ENCODE assay signal across 1 cellular context in the genomic region with DNA sequence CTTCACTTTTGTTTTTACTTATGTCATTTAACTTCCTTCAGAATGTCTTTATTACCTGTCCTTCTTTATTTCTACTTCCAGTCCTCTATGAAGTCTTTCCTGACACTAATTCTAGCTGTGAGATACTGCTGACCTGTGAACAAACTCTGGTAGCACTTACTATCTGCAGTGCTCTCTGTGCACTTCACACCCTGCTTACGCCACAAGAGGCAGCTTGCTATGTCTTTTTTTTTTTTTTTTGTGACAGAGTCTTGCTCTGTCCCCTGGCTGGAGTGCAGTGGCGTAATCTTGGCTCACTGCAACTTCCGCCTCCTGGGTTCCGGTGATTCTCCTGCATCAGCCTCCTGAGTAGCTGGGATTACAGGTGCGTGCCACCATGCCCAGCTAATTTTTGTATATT.
TF ChIP-seq lines count a peak whose summit lies in the region.

No MANE protein-coding gene starts in this region.

TF ChIP-seq in HepG2, 621 proteins besides CTCF, POLR2A, EP300 and RAD21 (continued from another document and continues in another):
- TF ChIP-seq, protein P1, sequence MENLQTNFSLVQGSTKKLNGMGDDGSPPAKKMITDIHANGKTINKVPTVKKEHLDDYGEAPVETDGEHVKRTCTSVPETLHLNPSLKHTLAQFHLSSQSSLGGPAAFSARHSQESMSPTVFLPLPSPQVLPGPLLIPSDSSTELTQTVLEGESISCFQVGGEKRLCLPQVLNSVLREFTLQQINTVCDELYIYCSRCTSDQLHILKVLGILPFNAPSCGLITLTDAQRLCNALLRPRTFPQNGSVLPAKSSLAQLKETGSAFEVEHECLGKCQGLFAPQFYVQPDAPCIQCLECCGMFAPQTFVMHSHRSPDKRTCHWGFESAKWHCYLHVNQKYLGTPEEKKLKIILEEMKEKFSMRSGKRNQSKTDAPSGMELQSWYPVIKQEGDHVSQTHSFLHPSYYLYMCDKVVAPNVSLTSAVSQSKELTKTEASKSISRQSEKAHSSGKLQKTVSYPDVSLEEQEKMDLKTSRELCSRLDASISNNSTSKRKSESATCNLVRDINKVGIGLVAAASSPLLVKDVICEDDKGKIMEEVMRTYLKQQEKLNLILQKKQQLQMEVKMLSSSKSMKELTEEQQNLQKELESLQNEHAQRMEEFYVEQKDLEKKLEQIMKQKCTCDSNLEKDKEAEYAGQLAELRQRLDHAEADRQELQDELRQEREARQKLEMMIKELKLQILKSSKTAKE (CRISPR knock-in tag; IDR thresholded peaks at IDR 0.05; ENCODE audit: borderline replicate concordance) = no peak
- TF ChIP-seq ZKSCAN1 (IDR thresholded peaks at IDR 0.05; ENCODE audit: low read length) (no peak), ZNF3 (CRISPR knock-in tag; IDR thresholded peaks at IDR 0.05) (no peak), ZNF703 (CRISPR knock-in tag; IDR thresholded peaks at IDR 0.05; ENCODE audit: borderline replicate concordance) (no peak), SRSF4 (IDR thresholded peaks at IDR 0.05; ENCODE audit: low read depth, low read length, poor library complexity, severe bottlenecking) (no peak), CHD4 (IDR thresholded peaks at IDR 0.05; ENCODE audit: borderline replicate concordance, low read length) (peak; percentile 30; the same call in 1 of the 2 replicates), PCBP2 (optimal IDR thresholded peaks at IDR 0.05; ENCODE audit: low read depth, low read length, poor library complexity, severe bottlenecking) (no peak), ZSCAN21 (CRISPR knock-in tag; IDR thresholded peaks at IDR 0.05; ENCODE audit: borderline replicate concordance) (0 out of 2 replicates have a peak, but pooled peaks have one; percentile 39), CCAR2 (optimal IDR thresholded peaks at IDR 0.05; ENCODE audit: low read depth, low read length) (no peak), ZNF792 (CRISPR knock-in tag; IDR thresholded peaks at IDR 0.05) (no peak), ATF7 (IDR thresholded peaks at IDR 0.05) (no peak), ATF7 (CRISPR knock-in tag; IDR thresholded peaks at IDR 0.05) (no peak), ZNF496 (CRISPR knock-in tag; IDR thresholded peaks at IDR 0.05; ENCODE audit: insufficient replicate concordance) (no peak), SP1 (IDR thresholded peaks at IDR 0.05) (no peak), SP1 (CRISPR knock-in tag; IDR thresholded peaks at IDR 0.05) (no peak), TEAD3 (CRISPR knock-in tag; optimal IDR thresholded peaks at IDR 0.05; ENCODE audit: borderline replicate concordance) (peak; percentile 14), STAT5B (CRISPR knock-in tag; IDR thresholded peaks at IDR 0.05) (no peak), TBX3 (IDR thresholded peaks at IDR 0.05; ENCODE audit: borderline replicate concordance) (peak; percentile 52; the same call in 1 of the 2 replicates), KDM5A (IDR thresholded peaks at IDR 0.05; ENCODE audit: borderline replicate concordance, low read length) (no peak), ZNF670 (CRISPR knock-in tag; IDR thresholded peaks at IDR 0.05; ENCODE audit: borderline replicate concordance) (no peak), NR3C1 (CRISPR knock-in tag; IDR thresholded peaks at IDR 0.05) (no peak), MIER3 (CRISPR knock-in tag; IDR thresholded peaks at IDR 0.05; ENCODE audit: borderline replicate concordance) (0 out of 2 replicates have a peak, but pooled peaks have one; percentile 3), POLR2AphosphoS5 (IDR thresholded peaks at IDR 0.05; ENCODE audit: low read depth, low read length) (no peak), ZNF329 (CRISPR knock-in tag; IDR thresholded peaks at IDR 0.05; ENCODE audit: low read depth) (no peak), DNMT1 (CRISPR knock-in tag; IDR thresholded peaks at IDR 0.05) (no peak), MBD4 (IDR thresholded peaks at IDR 0.05; ENCODE audit: borderline replicate concordance, low read length) (no peak), PHF20 (CRISPR knock-in tag; IDR thresholded peaks at IDR 0.05) (no peak), TEAD2 (CRISPR knock-in tag; IDR thresholded peaks at IDR 0.05) (no peak), ELF3 (CRISPR knock-in tag; IDR thresholded peaks at IDR 0.05) (peak; percentile 80), ETV5 (CRISPR knock-in tag; IDR thresholded peaks at IDR 0.05; ENCODE audit: borderline replicate concordance) (peak; percentile 82), SIX4 (CRISPR knock-in tag; IDR thresholded peaks at IDR 0.05) (no peak), ZNF430 (CRISPR knock-in tag; IDR thresholded peaks at IDR 0.05) (no peak), MZF1 (CRISPR knock-in tag; IDR thresholded peaks at IDR 0.05; ENCODE audit: borderline replicate concordance) (no peak), ZNF282 (IDR thresholded peaks at IDR 0.05; ENCODE audit: partially characterized antibody) (no peak), SMAD1 (CRISPR knock-in tag; IDR thresholded peaks at IDR 0.05; ENCODE audit: borderline replicate concordance, low read depth) (no peak), ELF1 (CRISPR knock-in tag; IDR thresholded peaks at IDR 0.05) (no peak)
- TF ChIP-seq, protein P2, sequence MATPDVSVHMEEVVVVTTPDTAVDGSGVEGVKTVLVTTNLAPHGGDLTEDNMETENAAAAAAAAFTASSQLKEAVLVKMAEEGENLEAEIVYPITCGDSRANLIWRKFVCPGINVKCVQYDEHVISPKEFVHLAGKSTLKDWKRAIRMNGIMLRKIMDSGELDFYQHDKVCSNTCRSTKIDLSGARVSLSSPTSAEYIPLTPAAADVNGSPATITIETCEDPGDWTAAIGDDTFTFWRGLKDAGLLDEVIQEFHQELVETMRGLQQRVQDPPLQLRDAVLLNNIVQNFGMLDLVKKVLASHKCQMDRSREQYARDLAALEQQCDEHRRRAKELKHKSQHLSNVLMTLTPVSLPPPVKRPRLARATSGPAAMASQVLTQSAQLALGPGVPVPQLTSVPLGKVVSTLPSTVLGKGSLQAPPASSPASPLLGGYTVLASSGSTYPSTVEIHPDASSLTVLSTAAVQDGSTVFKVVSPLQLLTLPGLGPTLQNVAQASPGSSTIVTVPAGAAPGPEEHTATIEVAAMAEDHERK (CRISPR knock-in tag; IDR thresholded peaks at IDR 0.05; ENCODE audit: low read depth) = no peak
- TF ChIP-seq, protein P3, sequence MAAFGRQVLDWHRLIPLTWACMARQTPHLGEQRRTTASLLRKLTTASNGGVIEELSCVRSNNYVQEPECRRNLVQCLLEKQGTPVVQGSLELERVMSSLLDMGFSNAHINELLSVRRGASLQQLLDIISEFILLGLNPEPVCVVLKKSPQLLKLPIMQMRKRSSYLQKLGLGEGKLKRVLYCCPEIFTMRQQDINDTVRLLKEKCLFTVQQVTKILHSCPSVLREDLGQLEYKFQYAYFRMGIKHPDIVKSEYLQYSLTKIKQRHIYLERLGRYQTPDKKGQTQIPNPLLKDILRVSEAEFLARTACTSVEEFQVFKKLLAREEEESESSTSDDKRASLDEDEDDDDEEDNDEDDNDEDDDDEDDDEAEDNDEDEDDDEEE (CRISPR knock-in tag; IDR thresholded peaks at IDR 0.05) = no peak
- TF ChIP-seq, protein P4, sequence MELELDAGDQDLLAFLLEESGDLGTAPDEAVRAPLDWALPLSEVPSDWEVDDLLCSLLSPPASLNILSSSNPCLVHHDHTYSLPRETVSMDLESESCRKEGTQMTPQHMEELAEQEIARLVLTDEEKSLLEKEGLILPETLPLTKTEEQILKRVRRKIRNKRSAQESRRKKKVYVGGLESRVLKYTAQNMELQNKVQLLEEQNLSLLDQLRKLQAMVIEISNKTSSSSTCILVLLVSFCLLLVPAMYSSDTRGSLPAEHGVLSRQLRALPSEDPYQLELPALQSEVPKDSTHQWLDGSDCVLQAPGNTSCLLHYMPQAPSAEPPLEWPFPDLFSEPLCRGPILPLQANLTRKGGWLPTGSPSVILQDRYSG (CRISPR knock-in tag; IDR thresholded peaks at IDR 0.05) = no peak
- TF ChIP-seq, protein P5, sequence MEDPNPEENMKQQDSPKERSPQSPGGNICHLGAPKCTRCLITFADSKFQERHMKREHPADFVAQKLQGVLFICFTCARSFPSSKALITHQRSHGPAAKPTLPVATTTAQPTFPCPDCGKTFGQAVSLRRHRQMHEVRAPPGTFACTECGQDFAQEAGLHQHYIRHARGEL (CRISPR knock-in tag; IDR thresholded peaks at IDR 0.05) = no peak
- TF ChIP-seq, protein P6, sequence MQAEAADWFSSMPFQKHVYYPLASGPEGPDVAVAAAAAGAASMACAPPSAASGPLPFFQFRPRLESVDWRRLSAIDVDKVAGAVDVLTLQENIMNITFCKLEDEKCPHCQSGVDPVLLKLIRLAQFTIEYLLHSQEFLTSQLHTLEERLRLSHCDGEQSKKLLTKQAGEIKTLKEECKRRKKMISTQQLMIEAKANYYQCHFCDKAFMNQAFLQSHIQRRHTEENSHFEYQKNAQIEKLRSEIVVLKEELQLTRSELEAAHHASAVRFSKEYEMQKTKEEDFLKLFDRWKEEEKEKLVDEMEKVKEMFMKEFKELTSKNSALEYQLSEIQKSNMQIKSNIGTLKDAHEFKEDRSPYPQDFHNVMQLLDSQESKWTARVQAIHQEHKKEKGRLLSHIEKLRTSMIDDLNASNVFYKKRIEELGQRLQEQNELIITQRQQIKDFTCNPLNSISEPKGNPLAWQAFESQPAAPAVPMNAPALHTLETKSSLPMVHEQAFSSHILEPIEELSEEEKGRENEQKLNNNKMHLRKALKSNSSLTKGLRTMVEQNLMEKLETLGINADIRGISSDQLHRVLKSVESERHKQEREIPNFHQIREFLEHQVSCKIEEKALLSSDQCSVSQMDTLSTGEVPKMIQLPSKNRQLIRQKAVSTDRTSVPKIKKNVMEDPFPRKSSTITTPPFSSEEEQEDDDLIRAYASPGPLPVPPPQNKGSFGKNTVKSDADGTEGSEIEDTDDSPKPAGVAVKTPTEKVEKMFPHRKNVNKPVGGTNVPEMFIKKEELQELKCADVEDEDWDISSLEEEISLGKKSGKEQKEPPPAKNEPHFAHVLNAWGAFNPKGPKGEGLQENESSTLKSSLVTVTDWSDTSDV (CRISPR knock-in tag; IDR thresholded peaks at IDR 0.05) = no peak
- TF ChIP-seq, protein P7, sequence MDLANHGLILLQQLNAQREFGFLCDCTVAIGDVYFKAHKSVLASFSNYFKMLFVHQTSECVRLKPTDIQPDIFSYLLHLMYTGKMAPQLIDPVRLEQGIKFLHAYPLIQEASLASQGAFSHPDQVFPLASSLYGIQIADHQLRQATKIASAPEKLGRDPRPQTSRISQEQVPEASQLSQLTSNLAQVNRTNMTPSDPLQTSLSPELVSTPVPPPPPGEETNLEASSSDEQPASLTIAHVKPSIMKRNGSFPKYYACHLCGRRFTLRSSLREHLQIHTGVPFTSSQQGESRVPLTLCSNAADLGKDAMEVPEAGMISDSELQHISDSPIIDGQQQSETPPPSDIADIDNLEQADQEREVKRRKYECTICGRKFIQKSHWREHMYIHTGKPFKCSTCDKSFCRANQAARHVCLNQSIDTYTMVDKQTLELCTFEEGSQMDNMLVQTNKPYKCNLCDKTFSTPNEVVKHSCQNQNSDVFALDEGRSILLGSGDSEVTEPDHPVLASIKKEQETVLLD (CRISPR knock-in tag; IDR thresholded peaks at IDR 0.05; ENCODE audit: low read depth) = no peak
- TF ChIP-seq, protein P8, sequence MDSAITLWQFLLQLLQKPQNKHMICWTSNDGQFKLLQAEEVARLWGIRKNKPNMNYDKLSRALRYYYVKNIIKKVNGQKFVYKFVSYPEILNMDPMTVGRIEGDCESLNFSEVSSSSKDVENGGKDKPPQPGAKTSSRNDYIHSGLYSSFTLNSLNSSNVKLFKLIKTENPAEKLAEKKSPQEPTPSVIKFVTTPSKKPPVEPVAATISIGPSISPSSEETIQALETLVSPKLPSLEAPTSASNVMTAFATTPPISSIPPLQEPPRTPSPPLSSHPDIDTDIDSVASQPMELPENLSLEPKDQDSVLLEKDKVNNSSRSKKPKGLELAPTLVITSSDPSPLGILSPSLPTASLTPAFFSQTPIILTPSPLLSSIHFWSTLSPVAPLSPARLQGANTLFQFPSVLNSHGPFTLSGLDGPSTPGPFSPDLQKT (CRISPR knock-in tag; IDR thresholded peaks at IDR 0.05; ENCODE audit: borderline replicate concordance) = no peak
- TF ChIP-seq, protein P9, sequence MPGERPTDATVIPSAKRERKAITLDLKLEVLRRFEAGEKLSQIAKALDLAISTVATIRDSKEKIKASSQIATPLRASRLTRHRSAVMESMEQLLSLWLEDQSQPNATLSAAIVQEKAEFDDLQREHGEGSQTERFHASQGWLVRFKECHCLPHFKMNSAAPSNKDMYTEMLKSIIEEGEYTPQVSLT (CRISPR knock-in tag; IDR thresholded peaks at IDR 0.05; ENCODE audit: borderline replicate concordance, low read depth) = no peak
- TF ChIP-seq, protein P10, sequence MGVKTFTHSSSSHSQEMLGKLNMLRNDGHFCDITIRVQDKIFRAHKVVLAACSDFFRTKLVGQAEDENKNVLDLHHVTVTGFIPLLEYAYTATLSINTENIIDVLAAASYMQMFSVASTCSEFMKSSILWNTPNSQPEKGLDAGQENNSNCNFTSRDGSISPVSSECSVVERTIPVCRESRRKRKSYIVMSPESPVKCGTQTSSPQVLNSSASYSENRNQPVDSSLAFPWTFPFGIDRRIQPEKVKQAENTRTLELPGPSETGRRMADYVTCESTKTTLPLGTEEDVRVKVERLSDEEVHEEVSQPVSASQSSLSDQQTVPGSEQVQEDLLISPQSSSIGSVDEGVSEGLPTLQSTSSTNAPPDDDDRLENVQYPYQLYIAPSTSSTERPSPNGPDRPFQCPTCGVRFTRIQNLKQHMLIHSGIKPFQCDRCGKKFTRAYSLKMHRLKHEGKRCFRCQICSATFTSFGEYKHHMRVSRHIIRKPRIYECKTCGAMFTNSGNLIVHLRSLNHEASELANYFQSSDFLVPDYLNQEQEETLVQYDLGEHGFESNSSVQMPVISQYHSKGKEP (CRISPR knock-in tag; IDR thresholded peaks at IDR 0.05) = no peak
- TF ChIP-seq, protein P11, sequence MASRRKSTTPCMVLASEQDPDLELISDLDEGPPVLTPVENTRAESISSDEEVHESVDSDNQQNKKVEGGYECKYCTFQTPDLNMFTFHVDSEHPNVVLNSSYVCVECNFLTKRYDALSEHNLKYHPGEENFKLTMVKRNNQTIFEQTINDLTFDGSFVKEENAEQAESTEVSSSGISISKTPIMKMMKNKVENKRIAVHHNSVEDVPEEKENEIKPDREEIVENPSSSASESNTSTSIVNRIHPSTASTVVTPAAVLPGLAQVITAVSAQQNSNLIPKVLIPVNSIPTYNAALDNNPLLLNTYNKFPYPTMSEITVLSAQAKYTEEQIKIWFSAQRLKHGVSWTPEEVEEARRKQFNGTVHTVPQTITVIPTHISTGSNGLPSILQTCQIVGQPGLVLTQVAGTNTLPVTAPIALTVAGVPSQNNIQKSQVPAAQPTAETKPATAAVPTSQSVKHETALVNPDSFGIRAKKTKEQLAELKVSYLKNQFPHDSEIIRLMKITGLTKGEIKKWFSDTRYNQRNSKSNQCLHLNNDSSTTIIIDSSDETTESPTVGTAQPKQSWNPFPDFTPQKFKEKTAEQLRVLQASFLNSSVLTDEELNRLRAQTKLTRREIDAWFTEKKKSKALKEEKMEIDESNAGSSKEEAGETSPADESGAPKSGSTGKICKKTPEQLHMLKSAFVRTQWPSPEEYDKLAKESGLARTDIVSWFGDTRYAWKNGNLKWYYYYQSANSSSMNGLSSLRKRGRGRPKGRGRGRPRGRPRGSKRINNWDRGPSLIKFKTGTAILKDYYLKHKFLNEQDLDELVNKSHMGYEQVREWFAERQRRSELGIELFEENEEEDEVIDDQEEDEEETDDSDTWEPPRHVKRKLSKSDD (CRISPR knock-in tag; IDR thresholded peaks at IDR 0.05; ENCODE audit: low read depth) = no peak
- TF ChIP-seq, protein P12, sequence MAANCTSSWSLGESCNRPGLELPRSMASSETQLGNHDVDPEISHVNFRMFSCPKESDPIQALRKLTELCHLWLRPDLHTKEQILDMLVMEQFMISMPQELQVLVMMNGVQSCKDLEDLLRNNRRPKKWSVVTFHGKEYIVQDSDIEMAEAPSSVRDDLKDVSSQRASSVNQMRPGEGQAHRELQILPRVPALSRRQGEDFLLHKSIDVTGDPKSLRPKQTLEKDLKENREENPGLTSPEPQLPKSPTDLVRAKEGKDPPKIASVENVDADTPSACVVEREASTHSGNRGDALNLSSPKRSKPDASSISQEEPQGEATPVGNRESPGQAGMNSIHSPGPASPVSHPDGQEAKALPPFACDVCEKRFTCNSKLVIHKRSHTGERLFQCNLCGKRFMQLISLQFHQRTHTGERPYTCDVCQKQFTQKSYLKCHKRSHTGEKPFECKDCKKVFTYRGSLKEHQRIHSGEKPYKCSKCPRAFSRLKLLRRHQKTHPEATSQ (CRISPR knock-in tag; IDR thresholded peaks at IDR 0.05; ENCODE audit: borderline replicate concordance) = no peak
